11 cellular contexts compared by ENCODE assay signal in genomic region chr14:34365309-34365915, GRCh38.
DNase-seq lines count a peak whose midpoint lies in the region; ATAC-seq, FAIRE-seq and TF ChIP-seq lines count a peak whose summit lies in the region.
"Had no signal": no experiment of that assay in that cellular context is flagged by ENCODE, and none has a peak within 500 bp of the region (broad histone marks: within the 10 kb centered on the region; RNA-seq: fewer than 3 reads in every experiment).

No MANE protein-coding gene starts in this region.

- H3K27me3 Mint-ChIP-seq in nephron progenitor cell (ENCODE audit: low read depth, poor library complexity), result peaks cover 8% of the 10 kb centered on the region
- peaks cover 19% of the 10 kb centered on the region for H3K27me3 Mint-ChIP-seq in stimulated activated memory B cell treated with anti-CD40 and anti-IgM and Interleukin-4, amounts not matched to agents 10 μg/mL and 1 μg/mL and 100 μg/mL, for 72 hours

- H3K4me3 Mint-ChIP-seq in nephron progenitor cell, result no peak overlapping the region
- no peak overlapping the region for H3K4me3 Mint-ChIP-seq in stimulated activated memory B cell treated with anti-CD40 and anti-IgM and Interleukin-4, amounts not matched to agents 10 μg/mL and 1 μg/mL and 100 μg/mL, for 72 hours
- H3K4me3 Mint-ChIP-seq: activated naive CD8-positive, alpha-beta T cell treated with anti-CD3 and anti-CD28 coated beads, Interleukin-2, amount 10 ng/mL, durations not matched to agents 7 days and 5 days; T-helper 2 cell treated with Interferon-gamma antibody and Interleukin-4, amounts not matched to agents 5 μg/mL and 100 μg/mL, for 36 hours had no signal

- DNase-seq in GM10248 (ENCODE audit: extremely low spot score) (no peak), NOMO-1 (lab: John Stamatoyannopoulos, UW; ENCODE audit: unreplicated experiment in 2 of 2) (peak; percentile 24 to 45), nephron progenitor cell (no peak), GM10266 (ENCODE audit: extremely low spot score) (no peak), CD1c-positive myeloid dendritic cell (ENCODE audit: extremely low spot score) (no peak)
- DNase-seq: activated naive CD8-positive, alpha-beta T cell treated with anti-CD3 and anti-CD28 coated beads, Interleukin-2, amount 10 ng/mL, durations not matched to agents 7 days and 5 days; stimulated activated CD4-positive, alpha-beta T cell treated with anti-CD3 and anti-CD28 coated beads, Interleukin-1b, Interleukin-23, amount 100 ng/mL, for 48 hours had no signal

- no peak for ATAC-seq in GM18870 (IDR thresholded peaks at IDR 0.05; ENCODE audit: unreplicated experiment)
- no peak for ATAC-seq in stimulated activated memory B cell treated with anti-CD40 and anti-IgM and Interleukin-4, amounts not matched to agents 10 μg/mL and 1 μg/mL and 100 μg/mL, for 72 hours

- CTCF ChIA-PET in GM10248 (lab: Yijun Ruan, JAX), result interaction anchor here (0.7 to 3.2 kb wide), 7 partner anchors 8 to 34 kb away, joined by 3 to 11 read pairs (median 3); no protein-coding TSS in a partner anchor

- POLR2A ChIA-PET in GM10248 (lab: Yijun Ruan, JAX), result no interaction called here

- TF ChIP-seq CTCF in GM10248 (IDR thresholded peaks at IDR 0.05; ENCODE audit: control extremely low read depth, extremely low read depth, low read depth, missing control alignments) (peak; percentile 8), nephron progenitor cell (IDR thresholded peaks at IDR 0.05) (peak; percentile 25), GM10266 (IDR thresholded peaks at IDR 0.05; ENCODE audit: control insufficient read depth, insufficient read depth, low read depth, missing control alignments) (no peak)

- no peaks in the 10 kb centered on the region for H3K36me3 Mint-ChIP-seq in nephron progenitor cell (ENCODE audit: low read depth)
- H3K36me3 Mint-ChIP-seq in stimulated activated memory B cell treated with anti-CD40 and anti-IgM and Interleukin-4, amounts not matched to agents 10 μg/mL and 1 μg/mL and 100 μg/mL, for 72 hours, result no peaks in the 10 kb centered on the region
- H3K36me3 Mint-ChIP-seq: activated naive CD8-positive, alpha-beta T cell treated with anti-CD3 and anti-CD28 coated beads, Interleukin-2, amount 10 ng/mL, durations not matched to agents 7 days and 5 days had no signal

- no peak overlapping the region for H3K27ac Mint-ChIP-seq in nephron progenitor cell
- no peak overlapping the region for H3K27ac Mint-ChIP-seq in stimulated activated memory B cell treated with anti-CD40 and anti-IgM and Interleukin-4, amounts not matched to agents 10 μg/mL and 1 μg/mL and 100 μg/mL, for 72 hours
- H3K27ac Mint-ChIP-seq: activated naive CD8-positive, alpha-beta T cell treated with anti-CD3 and anti-CD28 coated beads, Interleukin-2, amount 10 ng/mL, durations not matched to agents 7 days and 5 days; T-helper 2 cell treated with Interferon-gamma antibody and Interleukin-4, amounts not matched to agents 5 μg/mL and 100 μg/mL, for 36 hours had no signal

- H3K4me1 Mint-ChIP-seq in nephron progenitor cell, result peaks cover 8% of the 10 kb centered on the region
- no peaks in the 10 kb centered on the region for H3K4me1 Mint-ChIP-seq in stimulated activated memory B cell treated with anti-CD40 and anti-IgM and Interleukin-4, amounts not matched to agents 10 μg/mL and 1 μg/mL and 100 μg/mL, for 72 hours
- H3K4me1 Mint-ChIP-seq: activated naive CD8-positive, alpha-beta T cell treated with anti-CD3 and anti-CD28 coated beads, Interleukin-2, amount 10 ng/mL, durations not matched to agents 7 days and 5 days had no signal

- FAIRE-seq in colon (lab: Jason Lieb, UNC), result peak; percentile 14

- no peaks in the 10 kb centered on the region for H3K9me3 Mint-ChIP-seq in nephron progenitor cell
- no peaks in the 10 kb centered on the region for H3K9me3 Mint-ChIP-seq in stimulated activated memory B cell treated with anti-CD40 and anti-IgM and Interleukin-4, amounts not matched to agents 10 μg/mL and 1 μg/mL and 100 μg/mL, for 72 hours
- H3K9me3 Mint-ChIP-seq: activated naive CD8-positive, alpha-beta T cell treated with anti-CD3 and anti-CD28 coated beads, Interleukin-2, amount 10 ng/mL, durations not matched to agents 7 days and 5 days; T-helper 2 cell treated with Interferon-gamma antibody and Interleukin-4, amounts not matched to agents 5 μg/mL and 100 μg/mL, for 36 hours had no signal

Comparison
In these comparisons a context has a peak if more than half of its experiments do, and no peak if none do; other contexts are left out.
1. DNase-seq: peak in NOMO-1 (2 of 2); none in GM10248 (single experiment), nephron progenitor cell (single experiment), GM10266 (single experiment) and CD1c-positive myeloid dendritic cell (single experiment).